26 cellular contexts compared by ENCODE assay signal in the genomic region with DNA sequence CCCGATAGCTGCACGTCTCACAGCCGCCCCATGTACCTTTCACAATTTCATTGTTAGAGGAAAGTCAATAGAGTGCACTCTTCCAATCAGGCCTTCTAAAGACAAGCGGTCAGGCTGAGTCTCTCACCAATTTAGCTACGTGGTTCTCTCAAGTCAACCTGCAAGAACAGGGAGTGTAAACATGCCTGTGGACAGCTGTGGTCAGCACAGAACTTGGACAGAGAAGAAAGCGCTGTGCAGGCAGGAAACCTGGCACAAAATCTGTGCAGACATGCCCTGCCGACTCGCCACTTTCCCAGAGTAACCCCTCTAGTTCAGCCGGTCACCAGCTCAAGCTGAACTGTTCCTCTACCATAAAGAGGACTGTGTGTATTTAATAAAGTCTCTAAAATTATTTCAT. TPM values are rescaled to one million over a fixed set of nuclear protein-coding genes. Genes with fewer than 3 reads are reported as not detected.
DNase-seq lines count a peak whose midpoint lies in the region; ATAC-seq, FAIRE-seq and TF ChIP-seq lines count a peak whose summit lies in the region.
"Had no signal": no experiment of that assay in that cellular context is flagged by ENCODE, and none has a peak within 500 bp of the region (broad histone marks: within the 10 kb centered on the region; RNA-seq: fewer than 3 reads in every experiment).

No MANE protein-coding gene starts in this region.

- DNase-seq in H9 (no peak), body of pancreas (peak; percentile 71 to 85 (median 84)), left kidney (ENCODE audit: low read depth, low spot score) (peak; percentile 12), psoas muscle (no peak), GM12891 (ENCODE audit: insufficient read length, low spot score) (no peak)
- no peak for DNase-seq in activated CD4-positive, CD25-positive, alpha-beta regulatory T cell (lab: John Stamatoyannopoulos, UW)
- DNase-seq in stimulated activated naive CD8-positive, alpha-beta T cell treated with anti-CD3 and anti-CD28 coated beads, Interleukin-15, Interleukin-2, amounts not matched to agents 100 U/mL and 50 U/mL, for 24 hours: no peak
- no peak for DNase-seq in activated CD4-positive, alpha-beta T cell treated with anti-CD3 and anti-CD28 coated beads for 48 hours
- DNase-seq: activated CD4-positive, alpha-beta T cell treated with anti-CD3 and anti-CD28 coated beads, Interleukin-2, amount 10 ng/mL, durations not matched to agents 24 days and 14 days; activated naive CD4-positive, alpha-beta T cell treated with anti-CD3 and anti-CD28 coated beads, Interleukin-2, amount 10 ng/mL, durations not matched to agents 7 days and 5 days; activated T-cell treated with anti-CD3 and anti-CD28 coated beads, Interleukin-2, amount 50 U/mL, for 48 hours; amniotic stem cell; Calu3; H7; IMR-90; left ventricle myocardium superior; NCI-H1105; NCI-H2029 treated with DMSO at 0.1 percent for 48 hours; NCI-H2227 treated with DMSO at 0.1 percent for 48 hours; posterior cingulate gyrus; SK-N-SH; T-helper 17 cell; uterus had no signal

- no peak overlapping the region for H3K14ac ChIP-seq in H9 (ENCODE audit: insufficient read depth, low read length)

- no peak overlapping the region for H3K4me3 ChIP-seq in body of pancreas
- H3K4me3 ChIP-seq in psoas muscle: peak overlapping the region; percentile 13
- H3K4me3 ChIP-seq: BLaER1 treated with 17β-estradiol and CSF1 and Interleukin-3, amounts not matched to agents 10 nM and 100 nM; uterus had no signal

- H3K27me3 ChIP-seq in H9 (ENCODE audit: insufficient read depth, low read length) (no peaks in the 10 kb centered on the region), body of pancreas (no peaks in the 10 kb centered on the region), psoas muscle (ENCODE audit: insufficient read depth in 3 of 3, low read length in 2 of 3) (no peaks in the 10 kb centered on the region)
- H3K27me3 ChIP-seq: BLaER1 treated with 17β-estradiol and CSF1 and Interleukin-3, amounts not matched to agents 10 nM and 100 nM; uterus had no signal

- H3K4ac ChIP-seq in H9 (ENCODE audit: low read depth, low read length): no peak overlapping the region

- no peaks in the 10 kb centered on the region for H3K36me3 ChIP-seq in body of pancreas (replicated peaks in 1 of 2; ENCODE audit: insufficient read depth in 1 of 2, low read depth in 2 of 2)
- H3K36me3 ChIP-seq in psoas muscle (ENCODE audit: insufficient read depth in 1 of 2, low read depth in 1 of 2): peaks cover 0 to 19% of the 10 kb centered on the region in 2 donors
- H3K36me3 ChIP-seq: uterus had no signal

- H3K18ac ChIP-seq in H9 (ENCODE audit: insufficient read length, low read depth, low read length): no peak overlapping the region

- no CpG with 5 or more reads among the region's 9 CpGs for WGBS in H9 (ENCODE audit: extremely low coverage, insufficient read length, low lambda C conversion rate)
- 24 to 31% methylated on average over 9 of the region's 9 CpGs for WGBS in body of pancreas, 2 donors
- 41 to 54% (median 47%) methylated on average over 9 of the region's 9 CpGs for WGBS in psoas muscle, 3 donors

- no peaks in the 10 kb centered on the region for H3K23me2 ChIP-seq in H9 (ENCODE audit: insufficient read length, low read depth, low read length, poor library complexity, severe bottlenecking)

- TF ChIP-seq CTCF in H9 (conservative IDR thresholded peaks at IDR 0.05) (no peak), body of pancreas (IDR thresholded peaks at IDR 0.05) (peak in 1 of 7 experiments; percentile 19), psoas muscle (IDR thresholded peaks at IDR 0.05) (no peak)

- no peak overlapping the region for H2BK5ac ChIP-seq in H9 (ENCODE audit: insufficient read length, low read length)

- H3K79me1 ChIP-seq in H9 (ENCODE audit: insufficient read depth, low read depth, low read length, poor library complexity, severe bottlenecking): peaks cover 7% of the 10 kb centered on the region

- no peak overlapping the region for H2AFZ ChIP-seq in H9 (ENCODE audit: low read length)

- H4K8ac ChIP-seq in H9 (replicated peaks; ENCODE audit: insufficient read length, low read depth, low read length): no peak overlapping the region

- H4K5ac ChIP-seq in H9 (ENCODE audit: insufficient read length, low read depth, low read length): no peak overlapping the region

- H3K9me3 Mint-ChIP-seq in H9: no peaks in the 10 kb centered on the region
- H3K9me3 Mint-ChIP-seq: activated CD4-positive, alpha-beta T cell treated with anti-CD3 and anti-CD28 coated beads, Interleukin-2, amount 10 ng/mL, durations not matched to agents 24 days and 14 days; activated naive CD4-positive, alpha-beta T cell treated with anti-CD3 and anti-CD28 coated beads, Interleukin-2, amount 10 ng/mL, durations not matched to agents 7 days and 5 days; central memory CD8-positive, alpha-beta T cell had no signal

- ATAC-seq in body of pancreas (peak; percentile 90), psoas muscle (peak; percentile 84 to 97 (median 94))
- no peak for ATAC-seq in stimulated activated naive CD8-positive, alpha-beta T cell treated with anti-CD3 and anti-CD28 coated beads, Interleukin-15, Interleukin-2, amounts not matched to agents 100 U/mL and 50 U/mL, for 24 hours
- ATAC-seq: left ventricle myocardium superior, T-helper 17 cell had no signal

- no peak overlapping the region for H3K56ac ChIP-seq in H9 (ENCODE audit: insufficient read length, low read depth, low read length)

- H3K23ac ChIP-seq in H9 (ENCODE audit: insufficient read length, low read depth, low read length): no peak overlapping the region

- H2BK120ac ChIP-seq in H9 (ENCODE audit: low read depth, low read length, poor library complexity, severe bottlenecking): no peak overlapping the region

- peak overlapping the region in 2 of 3 experiments; percentile 36 to 91; a peak in 1 of 7 replicates for H3K27ac Mint-ChIP-seq in H9
- H3K27ac Mint-ChIP-seq: activated CD4-positive, alpha-beta T cell treated with anti-CD3 and anti-CD28 coated beads, Interleukin-2, amount 10 ng/mL, durations not matched to agents 24 days and 14 days; activated naive CD4-positive, alpha-beta T cell treated with anti-CD3 and anti-CD28 coated beads, Interleukin-2, amount 10 ng/mL, durations not matched to agents 7 days and 5 days; T-helper 17 cell had no signal

- no peak for FAIRE-seq in GM12891 (lab: Jason Lieb, UNC)
- FAIRE-seq: RCC 7860 had no signal

- H3K27me3 Mint-ChIP-seq in H9 (ENCODE audit: low read depth): no peaks in the 10 kb centered on the region
- H3K27me3 Mint-ChIP-seq: activated CD4-positive, alpha-beta T cell treated with anti-CD3 and anti-CD28 coated beads, Interleukin-2, amount 10 ng/mL, durations not matched to agents 24 days and 14 days; activated naive CD4-positive, alpha-beta T cell treated with anti-CD3 and anti-CD28 coated beads, Interleukin-2, amount 10 ng/mL, durations not matched to agents 7 days and 5 days; central memory CD8-positive, alpha-beta T cell; T-helper 17 cell had no signal

- H2AK5ac ChIP-seq in H9 (ENCODE audit: insufficient read length, low read length): no peak overlapping the region

- H2BK15ac ChIP-seq in H9 (ENCODE audit: low read depth, low read length): no peak overlapping the region

- no peak overlapping the region for H3K4me2 ChIP-seq in H9 (ENCODE audit: insufficient read depth, insufficient read length, low read length)
- H3K4me2 ChIP-seq: BLaER1 treated with 17β-estradiol and CSF1 and Interleukin-3, amounts not matched to agents 10 nM and 100 nM; SK-N-SH had no signal

- H3K4me3 Mint-ChIP-seq in H9: no peak overlapping the region
- H3K4me3 Mint-ChIP-seq: activated CD4-positive, alpha-beta T cell treated with anti-CD3 and anti-CD28 coated beads, Interleukin-2, amount 10 ng/mL, durations not matched to agents 24 days and 14 days; activated naive CD4-positive, alpha-beta T cell treated with anti-CD3 and anti-CD28 coated beads, Interleukin-2, amount 10 ng/mL, durations not matched to agents 7 days and 5 days; central memory CD8-positive, alpha-beta T cell; T-helper 17 cell had no signal

- intact Hi-C loops in body of pancreas (cut with DNase I) (no loop called here), psoas muscle (cut with DNase I) (no loop called here)

- H3K4me1 ChIP-seq in H9 (ENCODE audit: insufficient read depth, low read length) (no peaks in the 10 kb centered on the region), body of pancreas (peaks cover 48% of the 10 kb centered on the region), psoas muscle (peaks cover 12% of the 10 kb centered on the region)
- H3K4me1 ChIP-seq: uterus had no signal

- peak in 1 of 3 donors; percentile 5 for TF ChIP-seq POLR2A in body of pancreas (IDR thresholded peaks at IDR 0.05)
- TF ChIP-seq POLR2A in GM12891 (IDR thresholded peaks at IDR 0.05; ENCODE audit: low read depth, low read length): no peak

- no peak overlapping the region for H3K27ac ChIP-seq in H9 (ENCODE audit: insufficient read length, low read depth, low read length)
- H3K27ac ChIP-seq in body of pancreas: peak overlapping the region; percentile 43 to 69 (median 48)
- H3K27ac ChIP-seq in psoas muscle: peak overlapping the region; percentile 71
- H3K27ac ChIP-seq: BLaER1 treated with 17β-estradiol and CSF1 and Interleukin-3, amounts not matched to agents 10 nM and 100 nM; uterus had no signal

- H3T11ph ChIP-seq in H9 (ENCODE audit: low read length): no peak overlapping the region

- peaks cover 7% of the 10 kb centered on the region for H3K79me2 ChIP-seq in H9 (ENCODE audit: insufficient read depth, low read length)

- no peak overlapping the region for H3K9ac ChIP-seq in H9 (ENCODE audit: extremely low read depth, insufficient read length, low read length)
- H3K9ac ChIP-seq: BLaER1 treated with 17β-estradiol and CSF1 and Interleukin-3, amounts not matched to agents 10 nM and 100 nM; SK-N-SH had no signal

- H2BK20ac ChIP-seq in H9 (ENCODE audit: low read depth, low read length, poor library complexity, severe bottlenecking): no peak overlapping the region

- no peaks in the 10 kb centered on the region for H4K20me1 ChIP-seq in H9 (ENCODE audit: control insufficient read depth, insufficient read depth, insufficient read length)

- no peak overlapping the region for H4K91ac ChIP-seq in H9 (ENCODE audit: insufficient read length, low read depth, low read length)

- no peak overlapping the region for H2BK12ac ChIP-seq in H9 (ENCODE audit: insufficient read length, low read depth, low read length)

- H3K9me3 ChIP-seq in H9 (ENCODE audit: control insufficient read depth, low read depth, low read length): no peaks in the 10 kb centered on the region
- no peaks in the 10 kb centered on the region for H3K9me3 ChIP-seq in body of pancreas
- no peaks in the 10 kb centered on the region for H3K9me3 ChIP-seq in psoas muscle
- H3K9me3 ChIP-seq: BLaER1 treated with 17β-estradiol and CSF1 and Interleukin-3, amounts not matched to agents 10 nM and 100 nM; SK-N-SH; uterus had no signal

- peaks cover 17 to 40% (median 36%) of the 10 kb centered on the region in 3 experiments for H3K36me3 Mint-ChIP-seq in H9 (ENCODE audit: insufficient read depth in 1 of 3, low read depth in 3 of 3)
- H3K36me3 Mint-ChIP-seq: activated naive CD4-positive, alpha-beta T cell treated with anti-CD3 and anti-CD28 coated beads, Interleukin-2, amount 10 ng/mL, durations not matched to agents 7 days and 5 days had no signal

- H3K4me1 Mint-ChIP-seq in H9: no peaks in the 10 kb centered on the region
- H3K4me1 Mint-ChIP-seq: activated CD4-positive, alpha-beta T cell treated with anti-CD3 and anti-CD28 coated beads, Interleukin-2, amount 10 ng/mL, durations not matched to agents 24 days and 14 days; activated naive CD4-positive, alpha-beta T cell treated with anti-CD3 and anti-CD28 coated beads, Interleukin-2, amount 10 ng/mL, durations not matched to agents 7 days and 5 days; central memory CD8-positive, alpha-beta T cell had no signal

RNA-seq across cellular contexts. Expression of a gene that starts 39.5 kb away (rescaled TPM):
- total RNA-seq in H9 (2021) (63.0 and 64.2 TPM in 2 replicates), body of pancreas (10 to 100 TPM; 72.1 to 92.6 TPM), psoas muscle (1 to 10 TPM; 3.6 to 6.9 (median 5.6) TPM)
- polyA plus RNA-seq in psoas muscle: 10 to 100 TPM in 1 of 3 donors, 1 to 10 TPM in 2; 6.2 to 11.2 (median 6.9) TPM
- polyA plus RNA-seq in GM12891 (2012; ENCODE audit: low read depth, missing spikeins): 20.9 TPM

RNA-seq across cellular contexts. Expression of a gene that starts 42.9 kb away (rescaled TPM):
- total RNA-seq in H9 (2021) (24.4 and 27.1 TPM in 2 replicates), body of pancreas (100 to 1,000 TPM; 488 to 798 TPM), psoas muscle (10 to 100 TPM; 11.4 to 14.6 (median 12.7) TPM)
- 10 to 100 TPM; 10.9 to 20.1 (median 11.8) TPM for polyA plus RNA-seq in psoas muscle
- 85.7 TPM for polyA plus RNA-seq in GM12891 (2012; ENCODE audit: low read depth, missing spikeins)

RNA-seq across cellular contexts. Expression of a gene that starts 51.2 kb away (rescaled TPM):
- total RNA-seq in H9 (2021) (213 and 214 TPM in 2 replicates), body of pancreas (100 to 1,000 TPM; 108 to 109 TPM), psoas muscle (100 to 1,000 TPM; 204 to 328 (median 241) TPM)
- 100 to 1,000 TPM; 193 to 390 (median 328) TPM for polyA plus RNA-seq in psoas muscle
- 127 TPM for polyA plus RNA-seq in GM12891 (2012; ENCODE audit: low read depth, missing spikeins)

Comparison
In these comparisons a context has a peak if more than half of its experiments do, and no peak if none do; other contexts are left out.
1. DNase-seq: peak in body of pancreas (4 of 4) and left kidney (single experiment); none in H9 (single experiment), psoas muscle (0 of 2), GM12891 (single experiment), activated CD4-positive, CD25-positive, alpha-beta regulatory T cell (0 of 4), stimulated activated naive CD8-positive, alpha-beta T cell treated with anti-CD3 and anti-CD28 coated beads, Interleukin-15, Interleukin-2, amounts not matched to agents 100 U/mL and 50 U/mL, for 24 hours (single experiment) and activated CD4-positive, alpha-beta T cell treated with anti-CD3 and anti-CD28 coated beads for 48 hours (single experiment).
2. RNA of a gene that starts 42.9 kb away (total RNA-seq): 488 to 798 TPM in body of pancreas; 24.4 to 27.1 TPM in H9 and 11.4 to 14.6 TPM in psoas muscle; every median in the first group is over 10 times any median in the second.